1 cellular context compared by ENCODE assay signal in genomic region chr1:218642033-218642954, GRCh38.
TF ChIP-seq lines count a peak whose summit lies in the region.

No MANE protein-coding gene starts in this region.

TF ChIP-seq in HEK293, 187 proteins besides CTCF, POLR2A, EP300 and RAD21 (continued from another document):
- peak; percentile 77 for TF ChIP-seq ZFHX2 (tag by site-specific recombination; conservative IDR thresholded peaks at IDR 0.05)
